In the genomic region with DNA sequence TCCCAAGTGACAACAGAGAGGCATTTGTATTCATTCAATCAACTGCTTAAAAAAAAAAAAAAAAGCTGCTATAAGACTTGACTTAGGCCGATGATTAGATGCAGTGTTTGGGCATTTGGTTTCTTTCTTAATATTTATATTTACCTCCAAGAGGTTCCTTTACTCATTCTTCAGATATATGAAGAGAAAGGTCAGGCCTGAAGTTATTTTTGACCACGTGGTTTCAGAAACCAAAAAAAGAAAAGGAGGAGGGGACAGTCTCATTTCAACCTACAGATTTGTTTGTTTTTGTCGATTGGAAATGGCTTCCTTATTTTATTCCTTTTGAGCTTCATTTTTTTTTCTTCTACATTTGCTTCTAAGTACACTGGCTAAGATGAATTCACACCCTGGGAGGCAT, we compare ENCODE assay signal across 19 cellular contexts.
A peak's percentile ranks its signal among the peaks of the same experiment; 100 is the strongest.
DNase-seq lines count a peak whose midpoint lies in the region; ATAC-seq, FAIRE-seq and TF ChIP-seq lines count a peak whose summit lies in the region.
"Had no signal": no experiment of that assay in that cellular context is flagged by ENCODE, and none has a peak within 500 bp of the region (broad histone marks: within the 10 kb centered on the region; RNA-seq: fewer than 3 reads in every experiment).

No MANE protein-coding gene starts in this region.

- H3K27me3 Mint-ChIP-seq in activated CD4-positive, alpha-beta T cell treated with anti-CD3 and anti-CD28 coated beads for 36 hours: peaks cover 11% of the 10 kb centered on the region

- POLR2A ChIA-PET in activated CD4-positive, alpha-beta T cell treated with anti-CD3 and anti-CD28 coated beads for 36 hours (lab: Charles Lee): no interaction called here
- POLR2A ChIA-PET in GM12878 (lab: Charles Lee): no interaction called here

- in situ Hi-C loops in GM12878 (cut with MboI): no loop called here

- H3K79me2 ChIP-seq in MM.1S (ENCODE audit: low read length) (no peaks in the 10 kb centered on the region), GM12878 (ENCODE audit: control insufficient read depth, insufficient read depth, low read length) (no peaks in the 10 kb centered on the region)

- H3K27me3 ChIP-seq in MM.1S (replicated peaks; ENCODE audit: insufficient read depth, low read length) (no peaks in the 10 kb centered on the region), GM12878 (replicated peaks in 1 of 2; ENCODE audit: control insufficient read depth in 2 of 2, insufficient read depth in 2 of 2, low read length in 1 of 2) (no peaks in the 10 kb centered on the region)
- H3K27me3 ChIP-seq: BLaER1 treated with 17β-estradiol and CSF1 and Interleukin-3, amounts not matched to agents 10 nM and 100 nM had no signal

- peaks cover 11% of the 10 kb centered on the region for H3K4me1 Mint-ChIP-seq in activated CD4-positive, alpha-beta T cell treated with anti-CD3 and anti-CD28 coated beads for 36 hours
- H3K4me1 Mint-ChIP-seq: B cell had no signal

- no peak for ATAC-seq in activated CD4-positive, alpha-beta T cell treated with anti-CD3 and anti-CD28 coated beads for 36 hours
- ATAC-seq in GM12878: no peak
- ATAC-seq in HG03097 (IDR thresholded peaks at IDR 0.05; ENCODE audit: low FRiP score, unreplicated experiment): no peak
- no peak for ATAC-seq in HG03439 (IDR thresholded peaks at IDR 0.05; ENCODE audit: unreplicated experiment)
- ATAC-seq: A549; CD8-positive, alpha-beta T cell had no signal

- H3K36me3 ChIP-seq in MM.1S (replicated peaks; ENCODE audit: insufficient read depth, low read length) (no peaks in the 10 kb centered on the region), GM12878 (ENCODE audit: control insufficient read depth in 2 of 2, insufficient read depth in 2 of 2, low read length in 1 of 2) (no peaks in the 10 kb centered on the region)
- H3K36me3 ChIP-seq: BLaER1 treated with 17β-estradiol and CSF1 and Interleukin-3, amounts not matched to agents 10 nM and 100 nM had no signal

- no peak for TF ChIP-seq POLR2A in GM12878 (IDR thresholded peaks at IDR 0.05; ENCODE audit: low read depth, low read length)

- H3K27ac ChIP-seq in MM.1S (ENCODE audit: low read length) (no peak overlapping the region), GM12878 (ENCODE audit: control insufficient read depth, insufficient read depth) (no peak overlapping the region)
- H3K27ac ChIP-seq: 22Rv1; A549; BLaER1 treated with 17β-estradiol and CSF1 and Interleukin-3, amounts not matched to agents 10 nM and 100 nM; C4-2B had no signal

- no peak overlapping the region for H3K4me3 Mint-ChIP-seq in activated CD4-positive, alpha-beta T cell treated with anti-CD3 and anti-CD28 coated beads for 36 hours
- H3K4me3 Mint-ChIP-seq: B cell; CD4-positive, alpha-beta T cell; CD8-positive, alpha-beta T cell had no signal

- intact Hi-C loops in activated CD4-positive, alpha-beta T cell treated with anti-CD3 and anti-CD28 coated beads for 36 hours (cut with DNase I, micrococcal nuclease): no loop called here
- intact Hi-C loops in GM12878 (cut with micrococcal nuclease; ENCODE audit: unreplicated experiment): no loop called here

- whole genome bisulfite sequencing in GM12878 (ENCODE audit: insufficient coverage, insufficient replicate concordance, low lambda C conversion rate, missing lambda C conversion rate): 30% methylated on average over 3 of the region's 3 CpGs

- H3K4me2 ChIP-seq in MM.1S (ENCODE audit: low read depth, low read length): peak overlapping the region; percentile 58
- no peak overlapping the region for H3K4me2 ChIP-seq in GM12878 (ENCODE audit: control insufficient read depth, insufficient read depth)
- H3K4me2 ChIP-seq: A549; BLaER1 treated with 17β-estradiol and CSF1 and Interleukin-3, amounts not matched to agents 10 nM and 100 nM had no signal

- RAD21 ChIA-PET in GM12878 (lab: Charles Lee; ENCODE audit: unreplicated experiment): no interaction called here

- H4K20me1 ChIP-seq in MM.1S (ENCODE audit: insufficient read depth, low read length): no peaks in the 10 kb centered on the region
- H4K20me1 ChIP-seq in GM12878 (ENCODE audit: control insufficient read depth, insufficient read depth): no peaks in the 10 kb centered on the region
- H4K20me1 ChIP-seq: BLaER1 treated with 17β-estradiol and CSF1 and Interleukin-3, amounts not matched to agents 10 nM and 100 nM had no signal

- no peaks in the 10 kb centered on the region for H3K36me3 Mint-ChIP-seq in activated CD4-positive, alpha-beta T cell treated with anti-CD3 and anti-CD28 coated beads for 36 hours (ENCODE audit: low read depth)
- H3K36me3 Mint-ChIP-seq: CD8-positive, alpha-beta T cell had no signal

- H3K9ac ChIP-seq in MM.1S (ENCODE audit: low read length) (no peak overlapping the region), GM12878 (ENCODE audit: control insufficient read depth, insufficient read depth, low read length) (no peak overlapping the region)
- H3K9ac ChIP-seq: BLaER1 treated with 17β-estradiol and CSF1 and Interleukin-3, amounts not matched to agents 10 nM and 100 nM had no signal

- H3K9me3 ChIP-seq in MM.1S (replicated peaks; ENCODE audit: insufficient read depth, low read length): no peaks in the 10 kb centered on the region
- H3K9me3 ChIP-seq in GM12878 (replicated peaks; ENCODE audit: control insufficient read depth, insufficient read depth, low read length): no peaks in the 10 kb centered on the region
- H3K9me3 ChIP-seq: BLaER1 treated with 17β-estradiol and CSF1 and Interleukin-3, amounts not matched to agents 10 nM and 100 nM; Caco-2 had no signal

- SMC1A ChIA-PET in GM12878 (lab: Charles Lee; ENCODE audit: uncharacterized antibody, unreplicated experiment): no interaction called here

- BruUV-seq in GM12878 (replicated peaks; lab: Mats Ljungman, UMichigan): no TSS peak

- FAIRE-seq in GM12878 (lab: Jason Lieb, UNC): no peak
- FAIRE-seq: G401.6, GM12891, GM18507 had no signal

- DNase-seq in activated CD4-positive, alpha-beta T cell treated with anti-CD3 and anti-CD28 coated beads for 36 hours: no peak
- DNase-seq in activated CD4-positive, alpha-beta T cell treated with anti-CD3 and anti-CD28 coated beads, Interleukin-2, amount 50 U/mL, for 4 hours: no peak
- DNase-seq in MM.1S: peak; percentile 68
- DNase-seq in GM12878 (ENCODE audit: low read depth, low spot score): no peak
- DNase-seq: AML-193; Caco-2; Calu3; CD4-positive, alpha-beta T cell; CD8-positive, alpha-beta T cell had no signal

- H2AFZ ChIP-seq in MM.1S (ENCODE audit: low read length) (peak overlapping the region; percentile 42), GM12878 (ENCODE audit: control insufficient read depth, low read depth, low read length) (no peak overlapping the region)

- peak overlapping the region; percentile 51 for H3K27ac Mint-ChIP-seq in activated CD4-positive, alpha-beta T cell treated with anti-CD3 and anti-CD28 coated beads for 36 hours
- H3K27ac Mint-ChIP-seq: B cell; CD4-positive, alpha-beta T cell; CD8-positive, alpha-beta T cell had no signal

- CTCF ChIA-PET in activated CD4-positive, alpha-beta T cell treated with anti-CD3 and anti-CD28 coated beads for 36 hours (lab: Charles Lee): no interaction called here
- CTCF ChIA-PET in GM12878 (lab: Yijun Ruan, JAX): interaction anchor here (0.7 to 1.1 kb wide), 3 partner anchors 8 to 723 kb away, joined by 3 read pairs; no protein-coding TSS in a partner anchor

- no peaks in the 10 kb centered on the region for H3K9me3 Mint-ChIP-seq in activated CD4-positive, alpha-beta T cell treated with anti-CD3 and anti-CD28 coated beads for 36 hours (ENCODE audit: low read depth)
- H3K9me3 Mint-ChIP-seq: CD4-positive, alpha-beta T cell; CD8-positive, alpha-beta T cell had no signal

- no peaks in the 10 kb centered on the region for H3K9me2 ChIP-seq in MM.1S (replicated peaks; ENCODE audit: insufficient read depth, low read length)

- no peak overlapping the region for H3K4me3 ChIP-seq in MM.1S (ENCODE audit: low read length)
- H3K4me3 ChIP-seq in GM12878: no peak overlapping the region
- H3K4me3 ChIP-seq: A549; BLaER1 treated with 17β-estradiol and CSF1 and Interleukin-3, amounts not matched to agents 10 nM and 100 nM had no signal

- TF ChIP-seq CTCF in MM.1S (IDR thresholded peaks at IDR 0.05; ENCODE audit: low read length): no peak
- no peak for TF ChIP-seq CTCF in GM12878 (IDR thresholded peaks at IDR 0.05 in 2 of 3, conservative IDR thresholded peaks at IDR 0.05 in 1 of 3; ENCODE audit: control insufficient read depth in 2 of 3, extremely low read depth in 1 of 3, insufficient read depth in 1 of 3, low read depth in 3 of 3, low read length in 3 of 3)

- H3F3A ChIP-seq in MM.1S (ENCODE audit: insufficient read depth, low read length): no peaks in the 10 kb centered on the region; the same call in 1 of the 2 replicates

- TF ChIP-seq RAD21 in GM12878 (IDR thresholded peaks at IDR 0.05; ENCODE audit: insufficient read depth, low read depth, low read length): no peak

- H3K4me1 ChIP-seq in MM.1S (ENCODE audit: low read length) (peaks cover 19% of the 10 kb centered on the region), GM12878 (ENCODE audit: control insufficient read depth, insufficient read depth, low read length) (no peaks in the 10 kb centered on the region)
- H3K4me1 ChIP-seq: A549; BLaER1 treated with 17β-estradiol and CSF1 and Interleukin-3, amounts not matched to agents 10 nM and 100 nM; Caco-2 had no signal

- no peak for TF ChIP-seq EP300 in GM12878 (IDR thresholded peaks at IDR 0.05; ENCODE audit: borderline replicate concordance in 1 of 2, control insufficient read depth in 1 of 2, low read depth in 2 of 2, low read length in 2 of 2)

TF ChIP-seq in GM12878, 131 proteins besides CTCF, POLR2A, EP300 and RAD21:
- TF ChIP-seq ELK1 (IDR thresholded peaks at IDR 0.05; ENCODE audit: low read depth, low read length): no peak
- TF ChIP-seq JUNB (IDR thresholded peaks at IDR 0.05): 0 out of 2 replicates have a peak, but pooled peaks have one; percentile 18
- peak; percentile 48; the same call in 1 of the 2 replicates for TF ChIP-seq RUNX3 (IDR thresholded peaks at IDR 0.05; ENCODE audit: low read length)
- TF ChIP-seq SMAD1 (IDR thresholded peaks at IDR 0.05; ENCODE audit: low read depth, partially characterized antibody): no peak
- peak; percentile 57; the same call in 1 of the 2 replicates for TF ChIP-seq MEF2A (IDR thresholded peaks at IDR 0.05; ENCODE audit: insufficient read depth, low read depth, low read length)
- TF ChIP-seq NFIC (IDR thresholded peaks at IDR 0.05; ENCODE audit: low read depth, low read length): peak; percentile 41; the same call in 1 of the 2 replicates
TF ChIP-seq in GM12878: peak in this region for 4.
